ENCODE assay signal across 1 cellular context in the genomic region with DNA sequence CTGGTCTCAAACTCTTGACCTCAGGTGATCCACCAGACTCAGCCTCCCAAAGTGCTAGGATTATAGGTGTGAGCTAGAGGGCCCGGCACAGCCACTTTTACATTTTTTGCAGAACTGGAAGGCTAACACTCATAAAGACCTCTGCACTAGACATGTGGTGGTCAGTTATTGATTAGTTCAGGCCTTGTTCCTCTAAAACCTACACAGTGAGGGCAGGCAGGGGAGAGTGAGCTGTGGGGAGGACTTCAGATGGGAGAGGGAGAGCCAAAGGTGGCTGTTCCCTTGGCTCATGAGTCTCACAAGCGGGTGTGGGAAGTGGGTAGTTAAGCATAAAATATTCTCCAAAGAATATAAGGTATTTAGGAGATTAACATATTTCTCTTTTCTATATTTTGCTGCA.
TF ChIP-seq lines count a peak whose summit lies in the region.

No MANE protein-coding gene starts in this region.

TF ChIP-seq in HepG2, 621 proteins besides CTCF, POLR2A, EP300 and RAD21:
- TF ChIP-seq TAF15 (IDR thresholded peaks at IDR 0.05; ENCODE audit: low read depth, low read length, poor library complexity, severe bottlenecking), result no peak
- TF ChIP-seq, protein P1, sequence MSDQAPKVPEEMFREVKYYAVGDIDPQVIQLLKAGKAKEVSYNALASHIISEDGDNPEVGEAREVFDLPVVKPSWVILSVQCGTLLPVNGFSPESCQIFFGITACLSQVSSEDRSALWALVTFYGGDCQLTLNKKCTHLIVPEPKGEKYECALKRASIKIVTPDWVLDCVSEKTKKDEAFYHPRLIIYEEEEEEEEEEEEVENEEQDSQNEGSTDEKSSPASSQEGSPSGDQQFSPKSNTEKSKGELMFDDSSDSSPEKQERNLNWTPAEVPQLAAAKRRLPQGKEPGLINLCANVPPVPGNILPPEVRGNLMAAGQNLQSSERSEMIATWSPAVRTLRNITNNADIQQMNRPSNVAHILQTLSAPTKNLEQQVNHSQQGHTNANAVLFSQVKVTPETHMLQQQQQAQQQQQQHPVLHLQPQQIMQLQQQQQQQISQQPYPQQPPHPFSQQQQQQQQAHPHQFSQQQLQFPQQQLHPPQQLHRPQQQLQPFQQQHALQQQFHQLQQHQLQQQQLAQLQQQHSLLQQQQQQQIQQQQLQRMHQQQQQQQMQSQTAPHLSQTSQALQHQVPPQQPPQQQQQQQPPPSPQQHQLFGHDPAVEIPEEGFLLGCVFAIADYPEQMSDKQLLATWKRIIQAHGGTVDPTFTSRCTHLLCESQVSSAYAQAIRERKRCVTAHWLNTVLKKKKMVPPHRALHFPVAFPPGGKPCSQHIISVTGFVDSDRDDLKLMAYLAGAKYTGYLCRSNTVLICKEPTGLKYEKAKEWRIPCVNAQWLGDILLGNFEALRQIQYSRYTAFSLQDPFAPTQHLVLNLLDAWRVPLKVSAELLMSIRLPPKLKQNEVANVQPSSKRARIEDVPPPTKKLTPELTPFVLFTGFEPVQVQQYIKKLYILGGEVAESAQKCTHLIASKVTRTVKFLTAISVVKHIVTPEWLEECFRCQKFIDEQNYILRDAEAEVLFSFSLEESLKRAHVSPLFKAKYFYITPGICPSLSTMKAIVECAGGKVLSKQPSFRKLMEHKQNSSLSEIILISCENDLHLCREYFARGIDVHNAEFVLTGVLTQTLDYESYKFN (CRISPR knock-in tag; conservative IDR thresholded peaks at IDR 0.05), result 0 out of 2 replicates have a peak, but pooled peaks have one; percentile 24
- TF ChIP-seq ZNF264 (CRISPR knock-in tag; IDR thresholded peaks at IDR 0.05), result no peak
- TF ChIP-seq ZNF282 (IDR thresholded peaks at IDR 0.05; ENCODE audit: partially characterized antibody), result no peak
- peak; percentile 30; the same call in 1 of the 2 replicates for TF ChIP-seq ZFX (CRISPR knock-in tag; IDR thresholded peaks at IDR 0.05; ENCODE audit: low read depth)
- TF ChIP-seq KAT2B (IDR thresholded peaks at IDR 0.05; ENCODE audit: borderline replicate concordance, low read depth, low read length), result 0 out of 2 replicates have a peak, but pooled peaks have one; percentile 2
- peak; percentile 40; the same call in 1 of the 2 replicates for TF ChIP-seq ZMYM4 (CRISPR knock-in tag; IDR thresholded peaks at IDR 0.05)
- peak; percentile 51; the same call in 1 of the 2 replicates for TF ChIP-seq SALL1 (CRISPR knock-in tag; IDR thresholded peaks at IDR 0.05)
- TF ChIP-seq ZNF263 (CRISPR knock-in tag; IDR thresholded peaks at IDR 0.05), result peak; percentile 94
- TF ChIP-seq, protein P2, sequence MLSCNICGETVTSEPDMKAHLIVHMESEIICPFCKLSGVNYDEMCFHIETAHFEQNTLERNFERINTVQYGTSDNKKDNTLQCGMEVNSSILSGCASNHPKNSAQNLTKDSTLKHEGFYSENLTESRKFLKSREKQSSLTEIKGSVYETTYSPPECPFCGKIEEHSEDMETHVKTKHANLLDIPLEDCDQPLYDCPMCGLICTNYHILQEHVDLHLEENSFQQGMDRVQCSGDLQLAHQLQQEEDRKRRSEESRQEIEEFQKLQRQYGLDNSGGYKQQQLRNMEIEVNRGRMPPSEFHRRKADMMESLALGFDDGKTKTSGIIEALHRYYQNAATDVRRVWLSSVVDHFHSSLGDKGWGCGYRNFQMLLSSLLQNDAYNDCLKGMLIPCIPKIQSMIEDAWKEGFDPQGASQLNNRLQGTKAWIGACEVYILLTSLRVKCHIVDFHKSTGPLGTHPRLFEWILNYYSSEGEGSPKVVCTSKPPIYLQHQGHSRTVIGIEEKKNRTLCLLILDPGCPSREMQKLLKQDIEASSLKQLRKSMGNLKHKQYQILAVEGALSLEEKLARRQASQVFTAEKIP (CRISPR knock-in tag; IDR thresholded peaks at IDR 0.05; ENCODE audit: borderline replicate concordance), result 0 out of 2 replicates have a peak, but pooled peaks have one; percentile 44
- peak; percentile 76 for TF ChIP-seq ZSCAN25 (CRISPR knock-in tag; IDR thresholded peaks at IDR 0.05)
- peak; percentile 53; the same call in 1 of the 2 replicates for TF ChIP-seq ONECUT2 (CRISPR knock-in tag; IDR thresholded peaks at IDR 0.05)
